In genomic region chr9:99266136-99267023, GRCh38 we compare ENCODE assay signal across 1 cellular context.
TF ChIP-seq lines count a peak whose summit lies in the region.

No MANE protein-coding gene starts in this region.

TF ChIP-seq in HepG2, 621 proteins besides CTCF, POLR2A, EP300 and RAD21 (continues in another document):
- TF ChIP-seq AHDC1 (CRISPR knock-in tag; IDR thresholded peaks at IDR 0.05; ENCODE audit: borderline replicate concordance) (peak; percentile 43; the same call in 1 of the 2 replicates), HNF4A (CRISPR knock-in tag; IDR thresholded peaks at IDR 0.05) (peak; percentile 92), ZBTB7B (CRISPR knock-in tag; IDR thresholded peaks at IDR 0.05) (peak; percentile 67; the same call in 1 of the 2 replicates), CREB3 (CRISPR knock-in tag; IDR thresholded peaks at IDR 0.05) (no peak), SMC3 (IDR thresholded peaks at IDR 0.05; ENCODE audit: low read length) (peak; percentile 57), MIER3 (CRISPR knock-in tag; IDR thresholded peaks at IDR 0.05; ENCODE audit: borderline replicate concordance) (peak; percentile 51; the same call in 1 of the 2 replicates), FOXP1 (IDR thresholded peaks at IDR 0.05) (no peak), FOXP1 (CRISPR knock-in tag; IDR thresholded peaks at IDR 0.05) (no peak), MLX (CRISPR knock-in tag; IDR thresholded peaks at IDR 0.05) (peak; percentile 86), ARNTL (CRISPR knock-in tag; IDR thresholded peaks at IDR 0.05) (peak; percentile 93), GRHL1 (CRISPR knock-in tag; conservative IDR thresholded peaks at IDR 0.05) (no peak), ZNF143 (CRISPR knock-in tag; IDR thresholded peaks at IDR 0.05) (no peak), ESRRA (CRISPR knock-in tag; IDR thresholded peaks at IDR 0.05; ENCODE audit: low read depth) (peak; percentile 94), GTF3A (CRISPR knock-in tag; conservative IDR thresholded peaks at IDR 0.05) (no peak), SP140L (CRISPR knock-in tag; IDR thresholded peaks at IDR 0.05; ENCODE audit: borderline replicate concordance) (0 out of 2 replicates have a peak, but pooled peaks have one; percentile 62), ZNF546 (CRISPR knock-in tag; conservative IDR thresholded peaks at IDR 0.05) (no peak), HDAC6 (IDR thresholded peaks at IDR 0.05; ENCODE audit: low read depth, low read length) (no peak), ZNF614 (CRISPR knock-in tag; IDR thresholded peaks at IDR 0.05; ENCODE audit: borderline replicate concordance) (peak; percentile 85; the same call in 1 of the 2 replicates), MXD4 (CRISPR knock-in tag; IDR thresholded peaks at IDR 0.05) (peak; percentile 72; the same call in 1 of the 2 replicates), TAF15 (IDR thresholded peaks at IDR 0.05; ENCODE audit: low read depth, low read length, poor library complexity, severe bottlenecking) (no peak), CC2D1A (CRISPR knock-in tag; IDR thresholded peaks at IDR 0.05) (no peak), SP4 (CRISPR knock-in tag; IDR thresholded peaks at IDR 0.05) (no peak), BCL6 (CRISPR knock-in tag; IDR thresholded peaks at IDR 0.05) (peak; percentile 62; the same call in 1 of the 2 replicates), FOXC1 (CRISPR knock-in tag; IDR thresholded peaks at IDR 0.05; ENCODE audit: borderline replicate concordance) (peak; percentile 59; the same call in 1 of the 2 replicates), ZNF569 (CRISPR knock-in tag; IDR thresholded peaks at IDR 0.05; ENCODE audit: borderline replicate concordance) (no peak), CBX1 (IDR thresholded peaks at IDR 0.05; ENCODE audit: low read depth) (no peak), ZNF205 (CRISPR knock-in tag; IDR thresholded peaks at IDR 0.05) (0 out of 2 replicates have a peak, but pooled peaks have one; percentile 34), ZSCAN20 (CRISPR knock-in tag; IDR thresholded peaks at IDR 0.05; ENCODE audit: borderline replicate concordance) (no peak), HNF1B (CRISPR knock-in tag; IDR thresholded peaks at IDR 0.05) (peak; percentile 67), ZNF605 (CRISPR knock-in tag; IDR thresholded peaks at IDR 0.05) (0 out of 2 replicates have a peak, but pooled peaks have one; percentile 45), GMEB1 (CRISPR knock-in tag; IDR thresholded peaks at IDR 0.05; ENCODE audit: borderline replicate concordance) (peak; percentile 44; the same call in 1 of the 2 replicates), MED13 (CRISPR knock-in tag; IDR thresholded peaks at IDR 0.05) (no peak), ZNF766 (CRISPR knock-in tag; IDR thresholded peaks at IDR 0.05; ENCODE audit: borderline replicate concordance) (0 out of 2 replicates have a peak, but pooled peaks have one; percentile 66), ZBTB34 (CRISPR knock-in tag; IDR thresholded peaks at IDR 0.05) (no peak), CREB1 (IDR thresholded peaks at IDR 0.05) (peak; percentile 45; the same call in 1 of the 2 replicates), CREB1 (CRISPR knock-in tag; IDR thresholded peaks at IDR 0.05) (no peak), GABPA (IDR thresholded peaks at IDR 0.05; ENCODE audit: low read depth, low read length) (no peak), GABPA (CRISPR knock-in tag; IDR thresholded peaks at IDR 0.05; ENCODE audit: low read depth) (no peak), ZNF318 (CRISPR knock-in tag; IDR thresholded peaks at IDR 0.05) (no peak), MEF2D (CRISPR knock-in tag; IDR thresholded peaks at IDR 0.05) (no peak)
